20 cellular contexts compared by ENCODE assay signal in genomic region chr2:8480936-8481335, GRCh38.
A peak's percentile ranks its signal among the peaks of the same experiment; 100 is the strongest.
DNase-seq lines count a peak whose midpoint lies in the region; ATAC-seq and TF ChIP-seq lines count a peak whose summit lies in the region.
"Had no signal": no experiment of that assay in that cellular context is flagged by ENCODE, and none has a peak within 500 bp of the region (broad histone marks: within the 10 kb centered on the region; RNA-seq: fewer than 3 reads in every experiment).

No MANE protein-coding gene starts in this region.

- H3K4me2 ChIP-seq in OCI-LY1 (ENCODE audit: low read length), result peak overlapping the region; percentile 56

- H3K4me3 ChIP-seq in OCI-LY1 (ENCODE audit: low read depth, low read length, poor library complexity, severe bottlenecking) (peak overlapping the region; percentile 22), neutrophil (ENCODE audit: low read depth in 1 of 2, low read length in 1 of 2) (no peak overlapping the region)
- H3K4me3 ChIP-seq: testis had no signal

- TF ChIP-seq CTCF in OCI-LY1 (IDR thresholded peaks at IDR 0.05; ENCODE audit: low read length) (no peak), neutrophil (IDR thresholded peaks at IDR 0.05) (no peak), chondrocyte (IDR thresholded peaks at IDR 0.05) (no peak), nephron progenitor cell (IDR thresholded peaks at IDR 0.05) (no peak)

- no peak overlapping the region for H2AFZ ChIP-seq in OCI-LY1 (ENCODE audit: low read length)

- no peaks in the 10 kb centered on the region for H3F3A ChIP-seq in OCI-LY1 (ENCODE audit: insufficient read depth, low read length)

- ATAC-seq in activated naive CD8-positive, alpha-beta T cell treated with anti-CD3 and anti-CD28 coated beads, Interleukin-2, amount 10 ng/mL, durations not matched to agents 7 days and 5 days (ENCODE audit: low read depth), result no peak

- H3K9me3 ChIP-seq in OCI-LY1 (ENCODE audit: low read length), result no peaks in the 10 kb centered on the region
- no peaks in the 10 kb centered on the region for H3K9me3 ChIP-seq in neutrophil
- H3K9me3 ChIP-seq: BE2C, testis had no signal

- no peaks in the 10 kb centered on the region for H3K9me3 Mint-ChIP-seq in T-helper 1 cell treated with Interleukin-12 subunit alpha and Interleukin-12 subunit beta and Interleukin-4 antibody, amounts not matched to agents 30 μg/mL and 1 μg/mL, for 36 hours
- H3K9me3 Mint-ChIP-seq in activated naive CD8-positive, alpha-beta T cell treated with anti-CD3 and anti-CD28 coated beads, Interleukin-2, amount 10 ng/mL, durations not matched to agents 7 days and 5 days, result no peaks in the 10 kb centered on the region
- H3K9me3 Mint-ChIP-seq in chondrocyte (ENCODE audit: low read depth), result no peaks in the 10 kb centered on the region
- peaks cover 5% of the 10 kb centered on the region for H3K9me3 Mint-ChIP-seq in nephron progenitor cell
- H3K9me3 Mint-ChIP-seq: endodermal cell, nephron had no signal

- no peaks in the 10 kb centered on the region for H4K20me1 ChIP-seq in OCI-LY1 (ENCODE audit: insufficient read depth, low read length)

- H3K4me1 Mint-ChIP-seq in T-helper 1 cell treated with Interleukin-12 subunit alpha and Interleukin-12 subunit beta and Interleukin-4 antibody, amounts not matched to agents 30 μg/mL and 1 μg/mL, for 36 hours (ENCODE audit: low read depth), result peaks cover 71% of the 10 kb centered on the region
- H3K4me1 Mint-ChIP-seq in activated naive CD8-positive, alpha-beta T cell treated with anti-CD3 and anti-CD28 coated beads, Interleukin-2, amount 10 ng/mL, durations not matched to agents 7 days and 5 days, result peaks cover 75% of the 10 kb centered on the region
- H3K4me1 Mint-ChIP-seq in chondrocyte (ENCODE audit: low read depth), result no peaks in the 10 kb centered on the region
- peaks cover 18% of the 10 kb centered on the region for H3K4me1 Mint-ChIP-seq in nephron progenitor cell
- H3K4me1 Mint-ChIP-seq: nephron had no signal

- peak overlapping the region; percentile 88 for H3K27ac ChIP-seq in OCI-LY1 (ENCODE audit: low read depth, low read length, poor library complexity, severe bottlenecking)
- peak overlapping the region; percentile 35 for H3K27ac ChIP-seq in neutrophil
- H3K27ac ChIP-seq: testis had no signal

- H3K4me1 ChIP-seq in OCI-LY1 (ENCODE audit: insufficient read depth, low read length, severe bottlenecking), result peaks cover 66% of the 10 kb centered on the region
- H3K4me1 ChIP-seq in neutrophil (ENCODE audit: control insufficient read depth in 1 of 2, insufficient read depth in 1 of 2, low read depth in 1 of 2, low read length in 1 of 2), result peaks cover 59 to 75% of the 10 kb centered on the region in 2 experiments
- H3K4me1 ChIP-seq: testis had no signal

- no peak overlapping the region for H3K4me3 Mint-ChIP-seq in T-helper 1 cell treated with Interleukin-12 subunit alpha and Interleukin-12 subunit beta and Interleukin-4 antibody, amounts not matched to agents 30 μg/mL and 1 μg/mL, for 36 hours
- H3K4me3 Mint-ChIP-seq in activated naive CD8-positive, alpha-beta T cell treated with anti-CD3 and anti-CD28 coated beads, Interleukin-2, amount 10 ng/mL, durations not matched to agents 7 days and 5 days, result peak overlapping the region; percentile 33
- H3K4me3 Mint-ChIP-seq in chondrocyte (ENCODE audit: unreplicated experiment), result no peak overlapping the region
- H3K4me3 Mint-ChIP-seq in nephron progenitor cell, result no peak overlapping the region
- H3K4me3 Mint-ChIP-seq: endodermal cell, nephron had no signal

- H3K27me3 Mint-ChIP-seq in T-helper 1 cell treated with Interleukin-12 subunit alpha and Interleukin-12 subunit beta and Interleukin-4 antibody, amounts not matched to agents 30 μg/mL and 1 μg/mL, for 36 hours (ENCODE audit: low read depth), result no peaks in the 10 kb centered on the region
- no peaks in the 10 kb centered on the region for H3K27me3 Mint-ChIP-seq in activated naive CD8-positive, alpha-beta T cell treated with anti-CD3 and anti-CD28 coated beads, Interleukin-2, amount 10 ng/mL, durations not matched to agents 7 days and 5 days
- H3K27me3 Mint-ChIP-seq in chondrocyte (ENCODE audit: low read depth) (peaks cover 2% of the 10 kb centered on the region), nephron progenitor cell (ENCODE audit: low read depth, poor library complexity) (peaks cover 4% of the 10 kb centered on the region)

- POLR2A ChIA-PET in activated naive CD8-positive, alpha-beta T cell treated with anti-CD3 and anti-CD28 coated beads, Interleukin-2, amount 10 ng/mL, durations not matched to agents 7 days and 5 days (lab: Charles Lee), result interaction anchor here (0.8 to 3.2 kb wide), 10 partner anchors 8 to 204 kb away, joined by 3 to 21 read pairs (median 4); partner anchors contain the start of gene ID2

- H3K79me2 ChIP-seq in OCI-LY1 (ENCODE audit: insufficient read depth, low read length), result no peaks in the 10 kb centered on the region

- H3K36me3 ChIP-seq in OCI-LY1 (ENCODE audit: insufficient read depth, low read length) (no peaks in the 10 kb centered on the region), neutrophil (no peaks in the 10 kb centered on the region)
- H3K36me3 ChIP-seq: BE2C had no signal

- peak overlapping the region; percentile 68 for H3K27ac Mint-ChIP-seq in T-helper 1 cell treated with Interleukin-12 subunit alpha and Interleukin-12 subunit beta and Interleukin-4 antibody, amounts not matched to agents 30 μg/mL and 1 μg/mL, for 36 hours
- peak overlapping the region; percentile 79 for H3K27ac Mint-ChIP-seq in activated naive CD8-positive, alpha-beta T cell treated with anti-CD3 and anti-CD28 coated beads, Interleukin-2, amount 10 ng/mL, durations not matched to agents 7 days and 5 days
- H3K27ac Mint-ChIP-seq in chondrocyte (ENCODE audit: unreplicated experiment) (no peak overlapping the region), nephron progenitor cell (no peak overlapping the region)
- H3K27ac Mint-ChIP-seq: endodermal cell, nephron had no signal

- H3K36me3 Mint-ChIP-seq in T-helper 1 cell treated with Interleukin-12 subunit alpha and Interleukin-12 subunit beta and Interleukin-4 antibody, amounts not matched to agents 30 μg/mL and 1 μg/mL, for 36 hours (ENCODE audit: low read depth), result no peaks in the 10 kb centered on the region
- H3K36me3 Mint-ChIP-seq in activated naive CD8-positive, alpha-beta T cell treated with anti-CD3 and anti-CD28 coated beads, Interleukin-2, amount 10 ng/mL, durations not matched to agents 7 days and 5 days, result peaks cover 4% of the 10 kb centered on the region
- no peaks in the 10 kb centered on the region for H3K36me3 Mint-ChIP-seq in chondrocyte (ENCODE audit: low read depth)
- no peaks in the 10 kb centered on the region for H3K36me3 Mint-ChIP-seq in nephron progenitor cell (ENCODE audit: low read depth)

- H3K9ac ChIP-seq in OCI-LY1 (ENCODE audit: low read length), result peak overlapping the region; percentile 53

- no peak for DNase-seq in T-helper 1 cell
- no peak for DNase-seq in activated naive CD8-positive, alpha-beta T cell treated with anti-CD3 and anti-CD28 coated beads, Interleukin-2, amount 10 ng/mL, durations not matched to agents 7 days and 5 days
- DNase-seq in chondrocyte (ENCODE audit: low spot score), result no peak
- no peak for DNase-seq in cerebellum (ENCODE audit: low spot score)
- no peak for DNase-seq in nephron progenitor cell
- DNase-seq: 8988T; activated CD4-positive, alpha-beta T cell treated with anti-CD3 and anti-CD28 coated beads, Interleukin-2, amount 50 U/mL, for 1 hour; BE2C; endodermal cell; GF-D8; islet precursor cell; Kasumi-1; NCI-H1105 treated with DMSO at 0.1 percent for 48 hours; NCI-H2107; NCI-H524 treated with DMSO at 0.1 percent for 48 hours; testis had no signal

- no peaks in the 10 kb centered on the region for H3K9me2 ChIP-seq in OCI-LY1 (ENCODE audit: low read depth, low read length)

- no peaks in the 10 kb centered on the region for H3K27me3 ChIP-seq in OCI-LY1 (ENCODE audit: insufficient read depth, low read length)
- H3K27me3 ChIP-seq in neutrophil, result no peaks in the 10 kb centered on the region
- H3K27me3 ChIP-seq: BE2C, testis had no signal

Comparison
In these comparisons a context has a peak if more than half of its experiments do, and no peak if none do; other contexts are left out.
1. H3K27ac Mint-ChIP-seq: peak in T-helper 1 cell treated with Interleukin-12 subunit alpha and Interleukin-12 subunit beta and Interleukin-4 antibody, amounts not matched to agents 30 μg/mL and 1 μg/mL, for 36 hours (single experiment) and activated naive CD8-positive, alpha-beta T cell treated with anti-CD3 and anti-CD28 coated beads, Interleukin-2, amount 10 ng/mL, durations not matched to agents 7 days and 5 days (single experiment); none in chondrocyte (single experiment) and nephron progenitor cell (single experiment).